ENCODE assay signal across 14 cellular contexts in the genomic region with DNA sequence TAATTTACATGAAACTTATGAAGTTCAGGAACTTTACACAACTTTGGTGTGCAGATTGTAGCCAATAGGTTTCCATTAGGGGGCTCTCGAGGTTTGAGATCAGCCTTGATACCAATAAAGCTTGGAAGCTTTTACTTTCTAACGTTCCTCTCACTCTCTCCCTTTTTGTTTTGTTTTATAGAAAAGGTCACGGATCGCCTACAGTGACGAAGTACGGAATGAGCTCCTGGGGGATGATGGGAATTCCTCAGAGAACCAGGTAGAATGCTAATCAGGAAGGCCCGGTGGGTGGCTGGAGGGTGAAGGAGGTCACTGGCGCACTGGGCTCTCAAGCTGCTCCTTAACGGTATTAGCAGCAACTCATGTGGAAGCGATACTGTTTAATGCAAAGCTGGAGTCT.
DNase-seq lines count a peak whose midpoint lies in the region; ATAC-seq and TF ChIP-seq lines count a peak whose summit lies in the region.
"Had no signal": no experiment of that assay in that cellular context is flagged by ENCODE, and none has a peak within 500 bp of the region (broad histone marks: within the 10 kb centered on the region; RNA-seq: fewer than 3 reads in every experiment).

No MANE protein-coding gene starts in this region.

- H3K27ac ChIP-seq in HCT116 (ENCODE audit: low read depth, low read length): peak overlapping the region; percentile 90
- peak overlapping the region in 1 of 59 donors; percentile 3 for H3K27ac ChIP-seq in dorsolateral prefrontal cortex
- no peak overlapping the region for H3K27ac ChIP-seq in left lung
- no peak overlapping the region for H3K27ac ChIP-seq in skeletal muscle tissue (ENCODE audit: low read depth, low read length)
- H3K27ac ChIP-seq in testis: no peak overlapping the region
- H3K27ac ChIP-seq: epithelial cell of prostate had no signal

- H3K9me2 ChIP-seq in HCT116 (ENCODE audit: insufficient read depth): no peaks in the 10 kb centered on the region

- peak overlapping the region; percentile 65 for H3K4me2 ChIP-seq in HCT116 (ENCODE audit: low read length)

- POLR2A ChIA-PET in HCT116 (lab: Charles Lee): interaction anchor here (0.8 to 6.0 kb wide), 12 partner anchors 9 to 176 kb away, joined by 3 to 53 read pairs (median 4); no protein-coding TSS in a partner anchor

- no peak overlapping the region for H2AFZ ChIP-seq in HCT116 (ENCODE audit: low read depth, low read length, poor library complexity, severe bottlenecking)

- intact Hi-C loops in HCT116 (cut with micrococcal nuclease): loop anchor here (5.0 kb wide), 1 partner anchor 545 kb away; no protein-coding TSS in a partner anchor
- intact Hi-C loops in dorsolateral prefrontal cortex (cut with DNase I): no loop called here
- intact Hi-C loops in left lung (cut with DNase I): no loop called here
- intact Hi-C loops in testis (cut with DNase I; ENCODE audit: low total_unique reads): no loop called here

- ATAC-seq in HCT116 (peak; percentile 59), left lung (peak; percentile 35)
- ATAC-seq: left ventricle myocardium superior had no signal

- H3K36me3 ChIP-seq in HCT116 (ENCODE audit: control insufficient read depth in 1 of 2, insufficient read depth in 2 of 2, low read length in 2 of 2) (no peaks in the 10 kb centered on the region), left lung (no peaks in the 10 kb centered on the region), skeletal muscle tissue (ENCODE audit: control insufficient read depth in 3 of 3, insufficient read depth in 3 of 3, low read length in 3 of 3) (no peaks in the 10 kb centered on the region), testis (ENCODE audit: low read depth, missing control alignments) (no peaks in the 10 kb centered on the region)

- TF ChIP-seq POLR2A in HCT116 (IDR thresholded peaks at IDR 0.05; ENCODE audit: borderline replicate concordance, extremely low read depth, insufficient read depth, insufficient read length): peak; percentile 10
- TF ChIP-seq POLR2A in testis (IDR thresholded peaks at IDR 0.05): no peak

- peak overlapping the region; percentile 69 for H3K9ac ChIP-seq in HCT116 (ENCODE audit: low read length)
- H3K9ac ChIP-seq in skeletal muscle tissue (ENCODE audit: low read depth in 1 of 3, low read length in 3 of 3): no peak overlapping the region

- 68% methylated on average over 10 of the region's 10 CpGs for WGBS in testis, 2 donors

- H4K20me1 ChIP-seq in HCT116 (ENCODE audit: insufficient read depth): no peaks in the 10 kb centered on the region

- TF ChIP-seq RAD21 in HCT116 (IDR thresholded peaks at IDR 0.05; ENCODE audit: low read depth): no peak

- BruUV-seq in HCT116 (replicated peaks; lab: Mats Ljungman, UMichigan): no TSS peak

- H3K4me1 ChIP-seq in HCT116 (ENCODE audit: control insufficient read depth in 1 of 2, insufficient read depth in 2 of 2, low read length in 2 of 2) (peaks cover 95 to 100% of the 10 kb centered on the region in 2 experiments), left lung (peaks cover 0 to 7% of the 10 kb centered on the region in 2 donors), skeletal muscle tissue (ENCODE audit: control insufficient read depth in 3 of 3, insufficient read depth in 3 of 3, low read length in 3 of 3) (no peaks in the 10 kb centered on the region), testis (no peaks in the 10 kb centered on the region)

- no peaks in the 10 kb centered on the region for H3K9me3 ChIP-seq in HCT116 (ENCODE audit: control insufficient read depth in 1 of 2, insufficient read depth in 1 of 2, low read depth in 1 of 2, low read length in 2 of 2)
- no peaks in the 10 kb centered on the region for H3K9me3 ChIP-seq in left lung
- no peaks in the 10 kb centered on the region for H3K9me3 ChIP-seq in skeletal muscle tissue (ENCODE audit: control insufficient read depth in 3 of 3, low read length in 3 of 3)
- no peaks in the 10 kb centered on the region for H3K9me3 ChIP-seq in testis

- H3K4me3 ChIP-seq in HCT116 (replicated peaks in 1 of 2; ENCODE audit: low read depth in 1 of 2, low read length in 2 of 2) (peak overlapping the region; percentile 0 to 33), dorsolateral prefrontal cortex (peak overlapping the region in 38 of 59 donors; percentile 2 to 53 (median 30)), left lung (no peak overlapping the region), skeletal muscle tissue (ENCODE audit: low read length in 3 of 3) (peak overlapping the region in 2 of 3 donors; percentile 25 to 31), testis (no peak overlapping the region)

- RAD21 ChIA-PET in HCT116 (lab: Charles Lee; ENCODE audit: low non-redundant PET in 1 of 2, low total read pairs in 2 of 2, uncharacterized antibody in 2 of 2, unreplicated experiment in 2 of 2): interaction anchor here in 1 of 2 experiments (0.9 to 1.3 kb wide), 2 partner anchors 19 to 30 kb away, joined by 3 read pairs; no protein-coding TSS in a partner anchor

- TF ChIP-seq CTCF in HCT116 (IDR thresholded peaks at IDR 0.05 in 2 of 3, conservative IDR thresholded peaks at IDR 0.05 in 1 of 3; ENCODE audit: borderline replicate concordance in 1 of 3, insufficient read depth in 1 of 3, low read depth in 2 of 3, low read length in 2 of 3): peak in 2 of 3 experiments; percentile 27 to 46; a peak in 3 of 6 replicates
- peak in 19 of 56 donors; percentile 4 to 43 (median 24) for TF ChIP-seq CTCF in dorsolateral prefrontal cortex (IDR thresholded peaks at IDR 0.05 in 54 of 56, conservative IDR thresholded peaks at IDR 0.05 in 2 of 56; ENCODE audit: low read depth in 1 of 56, partially characterized antibody in 56 of 56)
- TF ChIP-seq CTCF in left lung (IDR thresholded peaks at IDR 0.05): no peak
- TF ChIP-seq CTCF in testis (IDR thresholded peaks at IDR 0.05): no peak

- CTCF ChIA-PET in HCT116 (lab: Charles Lee): interaction anchor here (0.6 to 2.2 kb wide), 10 partner anchors 9 to 859 kb away, joined by 3 to 9 read pairs (median 4); no protein-coding TSS in a partner anchor

- DNase-seq in HCT116 (ENCODE audit: low read depth, low spot score) (peak; percentile 71), dorsolateral prefrontal cortex (no peak), left lung (no peak), NAMALWA (ENCODE audit: low spot score) (no peak), NCI-H510A (lab: John Stamatoyannopoulos, UW) (no peak), GM19240 (ENCODE audit: insufficient read length, low spot score) (no peak), testis (no peak)
- DNase-seq: activated CD4-positive, alpha-beta T cell treated with anti-CD3 and anti-CD28 coated beads, Interleukin-2, amount 10 ng/mL, durations not matched to agents 24 days and 14 days; activated naive CD8-positive, alpha-beta T cell treated with anti-CD3 and anti-CD28 coated beads, Interleukin-2, amount 10 ng/mL, durations not matched to agents 7 days and 5 days; activated T-cell treated with anti-CD3 and anti-CD28 coated beads for 4 hours; DND-41; left ventricle myocardium superior had no signal

- no peaks in the 10 kb centered on the region for H3K27me3 ChIP-seq in HCT116 (ENCODE audit: insufficient read depth, low read length)
- H3K27me3 ChIP-seq in dorsolateral prefrontal cortex: no peaks in the 10 kb centered on the region
- no peaks in the 10 kb centered on the region for H3K27me3 ChIP-seq in left lung
- H3K27me3 ChIP-seq in skeletal muscle tissue (ENCODE audit: control insufficient read depth in 3 of 3, insufficient read depth in 3 of 3, low read length in 3 of 3): no peaks in the 10 kb centered on the region
- no peaks in the 10 kb centered on the region for H3K27me3 ChIP-seq in testis

- peaks cover 97% of the 10 kb centered on the region for H3K79me2 ChIP-seq in HCT116 (ENCODE audit: insufficient read depth, low read length)

TF ChIP-seq in HCT116, 20 proteins besides CTCF, POLR2A, EP300 and RAD21:
- TF ChIP-seq YY1 (IDR thresholded peaks at IDR 0.05; ENCODE audit: extremely low read depth, insufficient replicate concordance, low read depth, low read length): peak; percentile 20
- peak; percentile 60; the same call in 1 of the 2 replicates for TF ChIP-seq POLR2AphosphoS5 (IDR thresholded peaks at IDR 0.05; ENCODE audit: low read depth, low read length)
- no peak for TF ChIP-seq ZFX (IDR thresholded peaks at IDR 0.05)
- TF ChIP-seq, protein P1, sequence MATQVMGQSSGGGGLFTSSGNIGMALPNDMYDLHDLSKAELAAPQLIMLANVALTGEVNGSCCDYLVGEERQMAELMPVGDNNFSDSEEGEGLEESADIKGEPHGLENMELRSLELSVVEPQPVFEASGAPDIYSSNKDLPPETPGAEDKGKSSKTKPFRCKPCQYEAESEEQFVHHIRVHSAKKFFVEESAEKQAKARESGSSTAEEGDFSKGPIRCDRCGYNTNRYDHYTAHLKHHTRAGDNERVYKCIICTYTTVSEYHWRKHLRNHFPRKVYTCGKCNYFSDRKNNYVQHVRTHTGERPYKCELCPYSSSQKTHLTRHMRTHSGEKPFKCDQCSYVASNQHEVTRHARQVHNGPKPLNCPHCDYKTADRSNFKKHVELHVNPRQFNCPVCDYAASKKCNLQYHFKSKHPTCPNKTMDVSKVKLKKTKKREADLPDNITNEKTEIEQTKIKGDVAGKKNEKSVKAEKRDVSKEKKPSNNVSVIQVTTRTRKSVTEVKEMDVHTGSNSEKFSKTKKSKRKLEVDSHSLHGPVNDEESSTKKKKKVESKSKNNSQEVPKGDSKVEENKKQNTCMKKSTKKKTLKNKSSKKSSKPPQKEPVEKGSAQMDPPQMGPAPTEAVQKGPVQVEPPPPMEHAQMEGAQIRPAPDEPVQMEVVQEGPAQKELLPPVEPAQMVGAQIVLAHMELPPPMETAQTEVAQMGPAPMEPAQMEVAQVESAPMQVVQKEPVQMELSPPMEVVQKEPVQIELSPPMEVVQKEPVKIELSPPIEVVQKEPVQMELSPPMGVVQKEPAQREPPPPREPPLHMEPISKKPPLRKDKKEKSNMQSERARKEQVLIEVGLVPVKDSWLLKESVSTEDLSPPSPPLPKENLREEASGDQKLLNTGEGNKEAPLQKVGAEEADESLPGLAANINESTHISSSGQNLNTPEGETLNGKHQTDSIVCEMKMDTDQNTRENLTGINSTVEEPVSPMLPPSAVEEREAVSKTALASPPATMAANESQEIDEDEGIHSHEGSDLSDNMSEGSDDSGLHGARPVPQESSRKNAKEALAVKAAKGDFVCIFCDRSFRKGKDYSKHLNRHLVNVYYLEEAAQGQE (IDR thresholded peaks at IDR 0.05; ENCODE audit: low read depth): no peak

Comparison
In these comparisons a context has a peak if more than half of its experiments do, and no peak if none do; other contexts are left out.
1. H3K4me3 ChIP-seq: peak in HCT116 (2 of 2), dorsolateral prefrontal cortex (38 of 59) and skeletal muscle tissue (2 of 3); none in left lung (0 of 2) and testis (0 of 2).
2. CTCF ChIP-seq: peak in HCT116 (2 of 3); none in left lung (0 of 2) and testis (0 of 3).